ENCODE assay signal across 8 cellular contexts in the genomic region with DNA sequence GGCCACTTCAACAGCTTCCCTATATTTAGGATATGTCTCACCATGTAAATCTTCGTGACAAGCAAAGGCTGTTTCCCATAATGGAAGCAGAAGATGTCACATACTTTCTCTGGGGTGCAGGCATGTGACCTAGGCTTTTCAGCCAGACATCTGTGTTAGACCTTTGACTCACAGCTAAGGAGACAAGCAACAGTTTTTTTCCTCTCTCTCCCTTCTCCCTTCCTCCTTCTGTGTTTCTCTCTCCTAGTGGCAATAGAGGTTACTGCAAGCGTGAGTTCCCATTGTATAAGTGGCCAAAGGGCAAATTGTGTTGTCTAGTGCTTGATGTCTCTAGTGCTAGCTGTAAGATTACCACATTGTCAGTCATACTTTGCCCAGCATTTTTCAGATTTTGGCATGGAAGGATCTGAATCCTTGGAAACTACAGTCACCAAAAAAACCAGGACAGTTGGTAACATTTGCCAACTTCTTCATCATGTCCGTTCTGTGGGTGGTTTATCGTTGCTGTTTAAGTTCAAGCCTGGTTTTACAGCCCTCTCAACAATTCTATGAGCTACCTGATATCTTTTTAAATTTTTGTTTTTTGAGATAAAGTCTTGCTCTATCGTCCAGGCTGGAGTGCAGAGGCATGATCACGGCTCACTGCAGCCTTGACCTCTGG. TPM values are rescaled to one million over a fixed set of nuclear protein-coding genes. Genes with fewer than 3 reads are reported as not detected.
DNase-seq lines count a peak whose midpoint lies in the region; ATAC-seq, FAIRE-seq and TF ChIP-seq lines count a peak whose summit lies in the region.

No MANE protein-coding gene starts in this region.

- DNase-seq in DMS53 (lab: John Stamatoyannopoulos, UW) (peak; percentile 90), GM19239 (ENCODE audit: insufficient read length, low spot score) (peak; percentile 13), RKO (ENCODE audit: low spot score) (peak; percentile 85), dermis blood vessel endothelial cell (peak; percentile 48), medulla oblongata (ENCODE audit: extremely low spot score) (peak; percentile 49)

- ATAC-seq in HG02973 (IDR thresholded peaks at IDR 0.05; ENCODE audit: unreplicated experiment), result no peak
- no peak for ATAC-seq in HG02610 (IDR thresholded peaks at IDR 0.05; ENCODE audit: unreplicated experiment)

- no peak for TF ChIP-seq EP300 in Ishikawa (IDR thresholded peaks at IDR 0.05; ENCODE audit: borderline replicate concordance)

- peak; percentile 37; the same call in 1 of the 2 replicates for TF ChIP-seq RAD21 in Ishikawa (IDR thresholded peaks at IDR 0.05; ENCODE audit: low read depth)

- FAIRE-seq in GM19239 (lab: Jason Lieb, UNC), result peak; percentile 92

TF ChIP-seq in Ishikawa, 13 proteins besides CTCF, POLR2A, EP300 and RAD21:
- TF ChIP-seq REST (IDR thresholded peaks at IDR 0.05; ENCODE audit: low read depth) (no peak), FOXM1 (IDR thresholded peaks at IDR 0.05; ENCODE audit: borderline replicate concordance, low read depth) (no peak), CEBPB (IDR thresholded peaks at IDR 0.05) (no peak), YY1 (IDR thresholded peaks at IDR 0.05; ENCODE audit: low read depth) (no peak), TAF1 (IDR thresholded peaks at IDR 0.05; ENCODE audit: low read depth) (no peak)

RNA-seq across cellular contexts. Expression of gene RABGAP1L, which starts 44.4 kb away (rescaled TPM):
- 36.2 TPM in 2 replicates for total RNA-seq in dermis blood vessel endothelial cell

Comparison
In these comparisons a context has a peak if more than half of its experiments do, and no peak if none do; other contexts are left out.
1. DNase-seq: peak in every context shown above with its lines; median percentile 90 in DMS53; 85 in RKO; 49 in medulla oblongata; 48 in dermis blood vessel endothelial cell; 13 in GM19239.